Comparison of ENCODE assay signal across 2 cellular contexts in the genomic region with DNA sequence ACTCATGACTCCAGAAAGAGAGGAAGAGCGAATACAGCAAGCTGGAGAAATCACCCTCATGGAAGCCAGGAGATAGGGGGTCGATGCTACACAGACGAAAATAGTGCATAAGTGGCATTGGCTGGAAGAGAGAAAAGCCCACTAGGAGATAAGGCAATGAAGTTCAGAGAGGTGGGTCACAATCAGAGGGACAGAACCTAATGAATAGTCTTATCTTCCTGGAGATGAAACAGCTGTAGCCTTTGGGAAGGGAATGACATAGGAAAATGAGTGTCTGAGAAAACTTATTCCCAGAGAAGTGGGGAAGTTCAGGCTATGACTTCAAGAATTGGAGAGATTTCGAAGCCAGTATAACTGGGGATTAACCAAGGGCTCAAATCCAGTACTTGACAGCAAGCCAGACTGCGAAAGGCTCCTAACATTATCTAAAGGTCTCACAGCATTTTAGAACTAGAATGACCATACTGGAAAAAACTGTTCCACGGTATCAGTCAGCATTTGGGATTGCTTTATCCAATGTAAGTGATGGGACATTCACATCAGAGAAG.
TF ChIP-seq lines count a peak whose summit lies in the region.

No MANE protein-coding gene starts in this region.

TF ChIP-seq in liver, 16 proteins besides CTCF, POLR2A, EP300 and RAD21 (continued from another document):
- TF ChIP-seq ZBTB33 (IDR thresholded peaks at IDR 0.05) (no peak), SP1 (IDR thresholded peaks at IDR 0.05) (no peak), HNF4G (IDR thresholded peaks at IDR 0.05) (no peak)

TF ChIP-seq in HepG2, 621 proteins besides CTCF, POLR2A, EP300 and RAD21 (continued from another document):
- no peak for TF ChIP-seq ARID3A (IDR thresholded peaks at IDR 0.05; ENCODE audit: low read depth, low read length)
- TF ChIP-seq TBP (CRISPR knock-in tag; IDR thresholded peaks at IDR 0.05): no peak
- TF ChIP-seq HOXD1 (CRISPR knock-in tag; IDR thresholded peaks at IDR 0.05): no peak
- no peak for TF ChIP-seq ZNF577 (CRISPR knock-in tag; IDR thresholded peaks at IDR 0.05; ENCODE audit: borderline replicate concordance, low read depth)
- TF ChIP-seq MIER3 (CRISPR knock-in tag; IDR thresholded peaks at IDR 0.05; ENCODE audit: borderline replicate concordance): no peak
- no peak for TF ChIP-seq CAMTA2 (CRISPR knock-in tag; IDR thresholded peaks at IDR 0.05; ENCODE audit: borderline replicate concordance)
- TF ChIP-seq ARNT2 (CRISPR knock-in tag; IDR thresholded peaks at IDR 0.05; ENCODE audit: low read depth): no peak
- no peak for TF ChIP-seq ZMYM3 (CRISPR knock-in tag; IDR thresholded peaks at IDR 0.05)
